10 cellular contexts compared by ENCODE assay signal in genomic region chr5:150426165-150426564, GRCh38. TPM values are rescaled to one million over a fixed set of nuclear protein-coding genes. Genes with fewer than 3 reads are reported as not detected.
DNase-seq lines count a peak whose midpoint lies in the region; ATAC-seq lines count a peak whose summit lies in the region.
"Not testable (repeated sequence)": the region's sequence is repeated elsewhere in the genome, so short reads cannot be mapped to it uniquely, and the experiment has no call there.
"Had no signal": no experiment of that assay in that cellular context is flagged by ENCODE, and none has a peak within 500 bp of the region (broad histone marks: within the 10 kb centered on the region; RNA-seq: fewer than 3 reads in every experiment).

No MANE protein-coding gene starts in this region.

- not testable (repeated sequence) for H3K4me3 Mint-ChIP-seq in stimulated activated naive B cell treated with anti-CD40 and anti-IgM and Interleukin-4, amounts not matched to agents 10 μg/mL and 1 μg/mL and 100 μg/mL, for 72 hours

- peaks cover 38 to 49% of the 10 kb centered on the region in 2 donors for H3K4me1 Mint-ChIP-seq in stimulated activated naive B cell treated with anti-CD40 and anti-IgM and Interleukin-4, amounts not matched to agents 10 μg/mL and 1 μg/mL and 100 μg/mL, for 72 hours

- intact Hi-C loops in posterior vena cava (cut with DNase I): not testable (repeated sequence)

- H3K27ac ChIP-seq in caudate nucleus (ENCODE audit: low read depth, low read length) (peak overlapping the region; percentile 92), temporal lobe (ENCODE audit: low read depth, low read length) (peak overlapping the region; percentile 95)

- peak overlapping the region; percentile 62 for H3K27ac Mint-ChIP-seq in stimulated activated naive B cell treated with anti-CD40 and anti-IgM and Interleukin-4, amounts not matched to agents 10 μg/mL and 1 μg/mL and 100 μg/mL, for 72 hours

- not testable (repeated sequence) for H3K9me3 Mint-ChIP-seq in stimulated activated naive B cell treated with anti-CD40 and anti-IgM and Interleukin-4, amounts not matched to agents 10 μg/mL and 1 μg/mL and 100 μg/mL, for 72 hours

- DNase-seq in SK-MEL-5 (ENCODE audit: low read depth, low spot score) (peak; percentile 51), caudate nucleus (lab: John Stamatoyannopoulos, UW) (peak in 1 of 61 donors; percentile 50), foreskin melanocyte (peak; percentile 44), inferior parietal cortex (ENCODE audit: extremely low spot score) (peak; percentile 70), medulla oblongata (ENCODE audit: extremely low spot score) (peak; percentile 82), posterior vena cava (ENCODE audit: low spot score) (peak; percentile 20)
- DNase-seq in stimulated activated naive B cell treated with anti-CD40 and anti-IgM and Interleukin-4, amounts not matched to agents 10 μg/mL and 1 μg/mL and 100 μg/mL, for 72 hours: not testable (repeated sequence)

- not testable (repeated sequence) for H3K36me3 Mint-ChIP-seq in stimulated activated naive B cell treated with anti-CD40 and anti-IgM and Interleukin-4, amounts not matched to agents 10 μg/mL and 1 μg/mL and 100 μg/mL, for 72 hours

- in situ Hi-C loops in SK-MEL-5 (cut with HindIII; ENCODE audit: low pct_unique_long_range_greater_than_20kb, low sequenced_read_pairs): not testable (repeated sequence)

- ATAC-seq in stimulated activated naive B cell treated with anti-CD40 and anti-IgM and Interleukin-4, amounts not matched to agents 10 μg/mL and 1 μg/mL and 100 μg/mL, for 72 hours (replicated peaks): not testable (repeated sequence)

- not testable (repeated sequence) for H3K27me3 Mint-ChIP-seq in stimulated activated naive B cell treated with anti-CD40 and anti-IgM and Interleukin-4, amounts not matched to agents 10 μg/mL and 1 μg/mL and 100 μg/mL, for 72 hours

RNA-seq across cellular contexts. Expression of gene CD74, which starts 13.5 kb away (rescaled TPM):
- total RNA-seq in SK-MEL-5 (2014; rRNA removed; shearing (Covaris generic)): 46.8 and 48.5 TPM in 2 replicates
- 165 and 174 TPM in 2 replicates for polyA plus RNA-seq in SK-MEL-5 (2015; cell fraction: cytosol; rRNA removed)
- polyA plus RNA-seq in SK-MEL-5 (2015; cell fraction: nucleus; rRNA removed): 28.8 and 31.9 TPM in 2 replicates
- total RNA-seq in posterior vena cava (100 to 1,000 TPM; 279 to 566 TPM), temporal lobe (2.5 TPM)
- total RNA-seq: Daoy had no signal
- polyA plus RNA-seq: A549 had no signal

RNA-seq across cellular contexts. Expression of gene RPS14, which starts 23.4 kb away (rescaled TPM):
- total RNA-seq in SK-MEL-5 (2014; rRNA removed; shearing (Covaris generic)): 2,665 and 2,807 TPM in 2 replicates
- polyA plus RNA-seq in SK-MEL-5 (2015; cell fraction: cytosol; rRNA removed): 2,027 and 2,592 TPM in 2 replicates
- 301 and 412 TPM in 2 replicates for polyA plus RNA-seq in SK-MEL-5 (2015; cell fraction: nucleus; rRNA removed)
- total RNA-seq in posterior vena cava: 1,000 to 10,000 TPM; 1,337 to 1,411 TPM
- 1,676 TPM for total RNA-seq in temporal lobe

Comparison
In these comparisons a context has a peak if more than half of its experiments do, and no peak if none do; other contexts are left out.
1. RNA of gene CD74, which starts 13.5 kb away (total RNA-seq): 279 to 566 TPM in posterior vena cava and 46.8 to 48.5 TPM in SK-MEL-5; 2.5 TPM in temporal lobe (single experiment); every median in the first group is over 10 times any median in the second.